In genomic region chr15:76696840-76697239, GRCh38 we compare ENCODE assay signal across 25 cellular contexts.
DNase-seq lines count a peak whose midpoint lies in the region; FAIRE-seq and TF ChIP-seq lines count a peak whose summit lies in the region.
"Had no signal": no experiment of that assay in that cellular context is flagged by ENCODE, and none has a peak within 500 bp of the region (broad histone marks: within the 10 kb centered on the region; RNA-seq: fewer than 3 reads in every experiment).

No MANE protein-coding gene starts in this region.

- no peaks in the 10 kb centered on the region for H3K4me1 ChIP-seq in uterus

- no peak for TF ChIP-seq POLR2A in uterus (IDR thresholded peaks at IDR 0.05)

- CTCF ChIA-PET in HEK293T (lab: Yijun Ruan, JAX), result interaction anchor here (0.5 kb wide), 1 partner anchor 42 kb away, joined by 3 read pairs; no protein-coding TSS in a partner anchor
- CTCF ChIA-PET in GM10248 (lab: Yijun Ruan, JAX), result no interaction called here

- no peak overlapping the region for H3K27ac ChIP-seq in uterus
- H3K27ac ChIP-seq: C4-2B, GM23248, HL-60 had no signal

- in situ Hi-C loops in GM13976 (cut with MboI; ENCODE audit: low sequenced_read_pairs, unreplicated experiment), result no loop called here

- H3K4me1 Mint-ChIP-seq in mesothelial cell of epicardium, result peaks cover 3% of the 10 kb centered on the region
- H3K4me1 Mint-ChIP-seq: B cell; CD8-positive, alpha-beta memory T cell had no signal

- H3K27me3 Mint-ChIP-seq in mesothelial cell of epicardium (ENCODE audit: low read depth), result no peaks in the 10 kb centered on the region
- H3K27me3 Mint-ChIP-seq: B cell; CD8-positive, alpha-beta memory T cell had no signal

- no peaks in the 10 kb centered on the region for H3K36me3 ChIP-seq in uterus

- H3K4me3 ChIP-seq in uterus, result no peak overlapping the region
- H3K4me3 ChIP-seq: GM23248 had no signal

- no peak for TF ChIP-seq CTCF in mesothelial cell of epicardium (IDR thresholded peaks at IDR 0.05; ENCODE audit: unreplicated experiment)
- TF ChIP-seq CTCF in GM13976 (IDR thresholded peaks at IDR 0.05; ENCODE audit: borderline replicate concordance, control extremely low read depth, extremely low read depth, insufficient read depth, missing control alignments), result no peak
- TF ChIP-seq CTCF in uterus (IDR thresholded peaks at IDR 0.05), result no peak
- no peak for TF ChIP-seq CTCF in GM10248 (IDR thresholded peaks at IDR 0.05; ENCODE audit: control extremely low read depth, extremely low read depth, low read depth, missing control alignments)

- H3K27me3 ChIP-seq in uterus, result no peaks in the 10 kb centered on the region

- H3K36me3 Mint-ChIP-seq in mesothelial cell of epicardium, result peaks cover 24% of the 10 kb centered on the region

- no peak for DNase-seq in HEK293T (ENCODE audit: extremely low spot score)
- no peak for DNase-seq in mesothelial cell of epicardium (ENCODE audit: low spot score in 2 of 2, unreplicated experiment in 2 of 2)
- DNase-seq in GM13976 (ENCODE audit: low spot score), result no peak
- no peak for DNase-seq in stimulated activated naive CD4-positive, alpha-beta T cell (lab: John Stamatoyannopoulos, UW)
- DNase-seq in uterus, result no peak
- no peak for DNase-seq in GM10248 (ENCODE audit: extremely low spot score)
- DNase-seq: CD8-positive, alpha-beta memory T cell; DMS79 treated with DMSO at 0.1 percent for 48 hours; GF-D8; GM23248; H7; HFFc6; Kasumi-1; NCI-H1105; NCI-H1436 treated with DMSO at 0.1 percent for 48 hours; NCI-H187 treated with DMSO at 0.1 percent for 48 hours; NCI-H446; NCI-H524 treated with DMSO at 0.1 percent for 48 hours; NCI-H774; SK-N-SH; SW 1271 had no signal

- POLR2A ChIA-PET in HEK293T (lab: Yijun Ruan, JAX), result no interaction called here
- POLR2A ChIA-PET in GM10248 (lab: Yijun Ruan, JAX), result no interaction called here

- peak; percentile 41 for FAIRE-seq in islet of Langerhans (lab: Jason Lieb, UNC)

- intact Hi-C loops in uterus (cut with DNase I; ENCODE audit: low total_unique reads), result no loop called here

- no peaks in the 10 kb centered on the region for H3K9me3 ChIP-seq in uterus
- H3K9me3 ChIP-seq: SK-N-SH had no signal

- H3K4me3 Mint-ChIP-seq in mesothelial cell of epicardium, result no peak overlapping the region
- H3K4me3 Mint-ChIP-seq: B cell; CD8-positive, alpha-beta memory T cell; HFFc6 had no signal

- H3K9me3 Mint-ChIP-seq in mesothelial cell of epicardium, result no peaks in the 10 kb centered on the region
- H3K9me3 Mint-ChIP-seq: CD8-positive, alpha-beta memory T cell; HFFc6 had no signal

- peak overlapping the region; percentile 44 for H3K27ac Mint-ChIP-seq in mesothelial cell of epicardium
- H3K27ac Mint-ChIP-seq: B cell, HFFc6 had no signal

TF ChIP-seq in HEK293T, 16 proteins besides CTCF, POLR2A, EP300 and RAD21:
- TF ChIP-seq PKNOX1 (IDR thresholded peaks at IDR 0.05) (peak; percentile 34; the same call in 1 of the 2 replicates), TARDBP (IDR thresholded peaks at IDR 0.05) (no peak)
